Comparison of ENCODE assay signal across 15 cellular contexts in the genomic region with DNA sequence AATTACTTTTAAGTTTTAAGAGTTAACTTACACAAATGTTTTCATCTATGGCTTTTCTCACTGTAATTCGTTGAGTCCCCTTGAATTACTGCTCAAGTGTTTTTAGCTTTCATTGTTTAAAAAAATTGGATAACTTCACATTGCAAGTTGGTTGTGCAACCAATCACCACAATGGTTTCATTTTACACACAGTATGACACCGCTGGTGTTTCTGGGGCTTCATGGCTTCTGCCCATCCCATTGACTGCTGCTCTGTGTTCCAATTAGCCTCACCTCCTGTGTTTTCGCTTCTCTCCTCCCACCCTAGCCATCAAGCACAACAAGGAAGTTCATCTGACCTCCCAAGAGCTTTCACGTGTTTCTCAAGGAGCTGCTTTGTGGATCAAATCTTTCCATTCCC.
DNase-seq lines count a peak whose midpoint lies in the region; TF ChIP-seq lines count a peak whose summit lies in the region.
"Had no signal": no experiment of that assay in that cellular context is flagged by ENCODE, and none has a peak within 500 bp of the region (broad histone marks: within the 10 kb centered on the region; RNA-seq: fewer than 3 reads in every experiment).

No MANE protein-coding gene starts in this region.

- H3K9me3 ChIP-seq in A673 (ENCODE audit: low read depth, low read length, poor library complexity, severe bottlenecking), result no peaks in the 10 kb centered on the region
- no peaks in the 10 kb centered on the region for H3K9me3 ChIP-seq in HEK293 (ENCODE audit: control insufficient read depth, insufficient read depth, low read depth, low read length)
- H3K9me3 ChIP-seq in testis, result no peaks in the 10 kb centered on the region
- H3K9me3 ChIP-seq in GM23248 (ENCODE audit: low read depth), result no peaks in the 10 kb centered on the region

- H3K27ac ChIP-seq in A673 (ENCODE audit: low read depth, low read length, poor library complexity, severe bottlenecking) (no peak overlapping the region), HEK293 (ENCODE audit: extremely low read depth, low read depth, low read length) (no peak overlapping the region), testis (no peak overlapping the region), GM23248 (no peak overlapping the region)
- H3K27ac ChIP-seq: brain microvascular endothelial cell, HL-60 had no signal

- no peaks in the 10 kb centered on the region for H3K27me3 ChIP-seq in A673 (replicated peaks; ENCODE audit: insufficient read depth, low read depth, low read length, poor library complexity)
- no peaks in the 10 kb centered on the region for H3K27me3 ChIP-seq in testis
- H3K27me3 ChIP-seq in GM23248 (replicated peaks; ENCODE audit: insufficient read depth), result peaks cover 7% of the 10 kb centered on the region; the same call in 1 of the 2 replicates
- H3K27me3 ChIP-seq: brain microvascular endothelial cell had no signal

- H3K4me2 ChIP-seq in GM23248 (ENCODE audit: unreplicated experiment), result no peak overlapping the region

- H3K36me3 ChIP-seq in A673 (ENCODE audit: insufficient read depth, low read length, poor library complexity, severe bottlenecking), result no peaks in the 10 kb centered on the region
- no peaks in the 10 kb centered on the region for H3K36me3 ChIP-seq in HEK293 (ENCODE audit: control insufficient read depth in 2 of 2, insufficient read depth in 1 of 2, low read length in 2 of 2)
- H3K36me3 ChIP-seq in testis (ENCODE audit: low read depth, missing control alignments), result no peaks in the 10 kb centered on the region
- H3K36me3 ChIP-seq in GM23248 (ENCODE audit: low read depth), result no peaks in the 10 kb centered on the region
- H3K36me3 ChIP-seq: brain microvascular endothelial cell had no signal

- DNase-seq in A673 (ENCODE audit: low spot score) (peak; percentile 26), OCI-M1 (lab: John Stamatoyannopoulos, UW) (peak; percentile 62), fibroblast of peridontal ligament (ENCODE audit: extremely low read depth) (peak; percentile 30), testis (no peak), C1 segment of cervical spinal cord (lab: John Stamatoyannopoulos, UW) (no peak), islet precursor cell (no peak), GM23248 (no peak)
- DNase-seq: AML-193, brain microvascular endothelial cell, GDM1, hypothalamus, NCI-H1105 had no signal

- WGBS in testis, 2 donors, result 68 to 72% methylated on average over 4 of the region's 4 CpGs
- WGBS in GM23248 (ENCODE audit: low coverage in 1 of 2, low lambda C conversion rate in 2 of 2, missing lambda C conversion rate in 2 of 2), 2 experiments, result 34 to 40% methylated on average over 4 of the region's 4 CpGs

- H4K20me1 ChIP-seq in GM23248 (ENCODE audit: insufficient read depth), result no peaks in the 10 kb centered on the region

- H3K79me2 ChIP-seq in GM23248 (ENCODE audit: insufficient read depth), result no peaks in the 10 kb centered on the region

- POLR2A ChIA-PET in A673 (lab: Charles Lee; ENCODE audit: low non-redundant PET), result no interaction called here
- POLR2A ChIA-PET in HEK293 (lab: Yijun Ruan, JAX), result no interaction called here

- TF ChIP-seq CTCF in A673 (conservative IDR thresholded peaks at IDR 0.05; ENCODE audit: low read depth, low read length), result no peak
- no peak for TF ChIP-seq CTCF in HEK293 (tag by site-specific recombination; IDR thresholded peaks at IDR 0.05)
- no peak for TF ChIP-seq CTCF in testis (IDR thresholded peaks at IDR 0.05)

- no TSS peak for BruUV-seq in A673 (replicated peaks; lab: Mats Ljungman, UMichigan)

- no peak overlapping the region for H3K9ac ChIP-seq in GM23248

- peak overlapping the region; percentile 13 for H3K4me3 ChIP-seq in A673 (ENCODE audit: low read depth, low read length, poor library complexity, severe bottlenecking)
- H3K4me3 ChIP-seq in HEK293 (ENCODE audit: low read depth, low read length), result no peak overlapping the region
- no peak overlapping the region for H3K4me3 ChIP-seq in testis
- no peak overlapping the region for H3K4me3 ChIP-seq in GM23248
- H3K4me3 ChIP-seq: lung had no signal

- CTCF ChIA-PET in A673 (lab: Charles Lee), result no interaction called here
- CTCF ChIA-PET in HEK293 (lab: Yijun Ruan, JAX), result interaction anchor here (0.6 kb wide), 1 partner anchor 416 kb away, joined by 3 read pairs; no protein-coding TSS in a partner anchor

- in situ Hi-C loops in GM23248 (cut with MboI), result no loop called here

- H3F3A ChIP-seq in GM23248 (ENCODE audit: insufficient read depth), result no peaks in the 10 kb centered on the region

- intact Hi-C loops in A673 (cut with micrococcal nuclease; ENCODE audit: unreplicated experiment), result no loop called here
- intact Hi-C loops in testis (cut with DNase I; ENCODE audit: low total_unique reads), result no loop called here

- no peaks in the 10 kb centered on the region for H3K4me1 ChIP-seq in A673 (ENCODE audit: insufficient read depth, low read length, poor library complexity, severe bottlenecking)
- no peaks in the 10 kb centered on the region for H3K4me1 ChIP-seq in HEK293 (ENCODE audit: control insufficient read depth, insufficient read depth, low read length)
- no peaks in the 10 kb centered on the region for H3K4me1 ChIP-seq in testis
- no peaks in the 10 kb centered on the region for H3K4me1 ChIP-seq in GM23248 (ENCODE audit: insufficient read depth)

- H3K9me2 ChIP-seq in GM23248 (ENCODE audit: insufficient read depth), result no peaks in the 10 kb centered on the region

- TF ChIP-seq POLR2A in testis (IDR thresholded peaks at IDR 0.05), result no peak

- no peak overlapping the region for H2AFZ ChIP-seq in GM23248

TF ChIP-seq in HEK293, 187 proteins besides CTCF, POLR2A, EP300 and RAD21:
- no peak for TF ChIP-seq HOXD13 (CRISPR knock-in tag; IDR thresholded peaks at IDR 0.05; ENCODE audit: borderline replicate concordance)
- TF ChIP-seq ZNF433 (tag by site-specific recombination; IDR thresholded peaks at IDR 0.05; ENCODE audit: low read depth), result no peak
- peak; percentile 21; the same call in 1 of the 2 replicates for TF ChIP-seq SP3 (tag by site-specific recombination; IDR thresholded peaks at IDR 0.05)
- 0 out of 2 replicates have a peak, but pooled peaks have one; percentile 18 for TF ChIP-seq GLIS1 (tag by site-specific recombination; IDR thresholded peaks at IDR 0.05)
- peak; percentile 52; the same call in 1 of the 2 replicates for TF ChIP-seq ZBTB17 (tag by site-specific recombination; IDR thresholded peaks at IDR 0.05)
- TF ChIP-seq OSR2 (tag by site-specific recombination; IDR thresholded peaks at IDR 0.05), result no peak

Comparison
In these comparisons a context has a peak if more than half of its experiments do, and no peak if none do; other contexts are left out.
1. DNase-seq: peak in A673 (single experiment), OCI-M1 (single experiment) and fibroblast of peridontal ligament (single experiment); none in testis (single experiment), C1 segment of cervical spinal cord (0 of 14), islet precursor cell (single experiment) and GM23248 (single experiment).